ENCODE assay signal across 1 cellular context in genomic region chr9:92669890-92670708, GRCh38.
TF ChIP-seq lines count a peak whose summit lies in the region.

A gene with protein sequence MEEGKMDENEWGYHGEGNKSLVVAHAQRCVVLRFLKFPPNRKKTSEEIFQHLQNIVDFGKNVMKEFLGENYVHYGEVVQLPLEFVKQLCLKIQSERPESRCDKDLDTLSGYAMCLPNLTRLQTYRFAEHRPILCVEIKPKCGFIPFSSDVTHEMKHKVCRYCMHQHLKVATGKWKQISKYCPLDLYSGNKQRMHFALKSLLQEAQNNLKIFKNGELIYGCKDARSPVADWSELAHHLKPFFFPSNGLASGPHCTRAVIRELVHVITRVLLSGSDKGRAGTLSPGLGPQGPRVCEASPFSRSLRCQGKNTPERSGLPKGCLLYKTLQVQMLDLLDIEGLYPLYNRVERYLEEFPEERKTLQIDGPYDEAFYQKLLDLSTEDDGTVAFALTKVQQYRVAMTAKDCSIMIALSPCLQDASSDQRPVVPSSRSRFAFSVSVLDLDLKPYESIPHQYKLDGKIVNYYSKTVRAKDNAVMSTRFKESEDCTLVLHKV (minus strand): TSS chr9:92670131. CDS start chr9:92669988, 143 bp downstream.

TF ChIP-seq in K562, 482 proteins besides CTCF, POLR2A, EP300 and RAD21 (continued from another document and continues in another):
- TF ChIP-seq ZNF586 (CRISPR knock-in tag; conservative IDR thresholded peaks at IDR 0.05) (no peak), MBD2 (IDR thresholded peaks at IDR 0.05; ENCODE audit: borderline replicate concordance, low read depth) (peak; percentile 78; the same call in 1 of the 2 replicates), ZNF121 (CRISPR knock-in tag; conservative IDR thresholded peaks at IDR 0.05) (peak; percentile 90), TARDBP (IDR thresholded peaks at IDR 0.05) (no peak), GTF2E2 (tag; IDR thresholded peaks at IDR 0.05) (peak; percentile 78; the same call in 1 of the 2 replicates), CHD2 (IDR thresholded peaks at IDR 0.05; ENCODE audit: low read depth, low read length) (no peak; the same call in 1 of the 2 replicates), ZSCAN32 (CRISPR knock-in tag; IDR thresholded peaks at IDR 0.05) (no peak), POLR2G (IDR thresholded peaks at IDR 0.05; ENCODE audit: low read depth, low read length) (peak; percentile 94), ELF4 (CRISPR knock-in tag; IDR thresholded peaks at IDR 0.05) (peak; percentile 47; the same call in 1 of the 2 replicates), E2F5 (CRISPR knock-in tag; IDR thresholded peaks at IDR 0.05) (no peak), RBFOX2 (IDR thresholded peaks at IDR 0.05; ENCODE audit: low read depth, low read length) (peak; percentile 96), HDAC2 (IDR thresholded peaks at IDR 0.05) (0 out of 2 replicates have a peak, but pooled peaks have one; percentile 14), NCOA2 (IDR thresholded peaks at IDR 0.05; ENCODE audit: partially characterized antibody in 2 of 2) (no peak), SRSF3 (IDR thresholded peaks at IDR 0.05; ENCODE audit: insufficient read depth, low read length) (no peak), XRCC4 (IDR thresholded peaks at IDR 0.05; ENCODE audit: extremely low read depth, insufficient read depth, insufficient read length) (no peak), SMAD4 (CRISPR knock-in tag; conservative IDR thresholded peaks at IDR 0.05) (peak; percentile 59; the same call in 1 of the 2 replicates), ZNF766 (CRISPR knock-in tag; conservative IDR thresholded peaks at IDR 0.05) (peak; percentile 62), DIDO1 (tag; IDR thresholded peaks at IDR 0.05; ENCODE audit: low read depth) (peak; percentile 83), POLR2B (IDR thresholded peaks at IDR 0.05; ENCODE audit: low read depth, partially characterized antibody) (peak; percentile 86), NR2F6 (CRISPR knock-in tag; IDR thresholded peaks at IDR 0.05) (no peak), ZNF23 (CRISPR knock-in tag; IDR thresholded peaks at IDR 0.05) (no peak), ZNF124 (CRISPR knock-in tag; IDR thresholded peaks at IDR 0.05) (no peak), SUPT5H (IDR thresholded peaks at IDR 0.05) (peak; percentile 92), CREM (IDR thresholded peaks at IDR 0.05; ENCODE audit: low read depth) (peak; percentile 97), CBX3 (IDR thresholded peaks at IDR 0.05; ENCODE audit: borderline replicate concordance in 1 of 2, low read length in 2 of 2) (0 out of 3 replicates have a peak, but pooled peaks of 1 of the 2 experiments have one; percentile 33), ZNF224 (CRISPR knock-in tag; IDR thresholded peaks at IDR 0.05) (no peak), NCOA1 (IDR thresholded peaks at IDR 0.05; ENCODE audit: low read depth) (peak; percentile 96), ETV1 (tag; conservative IDR thresholded peaks at IDR 0.05; ENCODE audit: low read depth) (peak; percentile 99), NBN (IDR thresholded peaks at IDR 0.05; ENCODE audit: low read depth) (peak; percentile 43; the same call in 1 of the 2 replicates), YY1 (IDR thresholded peaks at IDR 0.05; ENCODE audit: borderline replicate concordance in 1 of 3, control insufficient read depth in 1 of 3, extremely low read depth in 1 of 3, insufficient read depth in 3 of 3, insufficient read length in 1 of 3, insufficient replicate concordance in 2 of 3, low read depth in 1 of 3, low read length in 2 of 3) (peak; percentile 98 to 100 (median 100)), ZNF668 (CRISPR knock-in tag; IDR thresholded peaks at IDR 0.05) (no peak), CBX8 (IDR thresholded peaks at IDR 0.05; ENCODE audit: borderline replicate concordance, extremely low read depth, low read depth, low read length, poor library complexity, severe bottlenecking) (no peak), EGR1 (conservative IDR thresholded peaks at IDR 0.05) (peak; percentile 94), PHF21A (IDR thresholded peaks at IDR 0.05; ENCODE audit: borderline replicate concordance, low read depth) (no peak), MYNN (IDR thresholded peaks at IDR 0.05) (no peak), MYNN (CRISPR knock-in tag; IDR thresholded peaks at IDR 0.05) (no peak), SIX5 (IDR thresholded peaks at IDR 0.05; ENCODE audit: borderline replicate concordance in 1 of 2, insufficient read depth in 1 of 2, low read depth in 1 of 2, low read length in 2 of 2) (peak; percentile 62 to 75; a peak in 3 of 4 replicates), L3MBTL2 (IDR thresholded peaks at IDR 0.05) (peak; percentile 60), RFX7 (CRISPR knock-in tag; IDR thresholded peaks at IDR 0.05) (no peak), KDM2B (CRISPR knock-in tag; IDR thresholded peaks at IDR 0.05) (no peak)
- TF ChIP-seq, protein P1, sequence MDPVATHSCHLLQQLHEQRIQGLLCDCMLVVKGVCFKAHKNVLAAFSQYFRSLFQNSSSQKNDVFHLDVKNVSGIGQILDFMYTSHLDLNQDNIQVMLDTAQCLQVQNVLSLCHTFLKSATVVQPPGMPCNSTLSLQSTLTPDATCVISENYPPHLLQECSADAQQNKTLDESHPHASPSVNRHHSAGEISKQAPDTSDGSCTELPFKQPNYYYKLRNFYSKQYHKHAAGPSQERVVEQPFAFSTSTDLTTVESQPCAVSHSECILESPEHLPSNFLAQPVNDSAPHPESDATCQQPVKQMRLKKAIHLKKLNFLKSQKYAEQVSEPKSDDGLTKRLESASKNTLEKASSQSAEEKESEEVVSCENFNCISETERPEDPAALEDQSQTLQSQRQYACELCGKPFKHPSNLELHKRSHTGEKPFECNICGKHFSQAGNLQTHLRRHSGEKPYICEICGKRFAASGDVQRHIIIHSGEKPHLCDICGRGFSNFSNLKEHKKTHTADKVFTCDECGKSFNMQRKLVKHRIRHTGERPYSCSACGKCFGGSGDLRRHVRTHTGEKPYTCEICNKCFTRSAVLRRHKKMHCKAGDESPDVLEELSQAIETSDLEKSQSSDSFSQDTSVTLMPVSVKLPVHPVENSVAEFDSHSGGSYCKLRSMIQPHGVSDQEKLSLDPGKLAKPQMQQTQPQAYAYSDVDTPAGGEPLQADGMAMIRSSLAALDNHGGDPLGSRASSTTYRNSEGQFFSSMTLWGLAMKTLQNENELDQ (CRISPR knock-in tag; IDR thresholded peaks at IDR 0.05; ENCODE audit: borderline replicate concordance) = no peak
- TF ChIP-seq, protein P2, sequence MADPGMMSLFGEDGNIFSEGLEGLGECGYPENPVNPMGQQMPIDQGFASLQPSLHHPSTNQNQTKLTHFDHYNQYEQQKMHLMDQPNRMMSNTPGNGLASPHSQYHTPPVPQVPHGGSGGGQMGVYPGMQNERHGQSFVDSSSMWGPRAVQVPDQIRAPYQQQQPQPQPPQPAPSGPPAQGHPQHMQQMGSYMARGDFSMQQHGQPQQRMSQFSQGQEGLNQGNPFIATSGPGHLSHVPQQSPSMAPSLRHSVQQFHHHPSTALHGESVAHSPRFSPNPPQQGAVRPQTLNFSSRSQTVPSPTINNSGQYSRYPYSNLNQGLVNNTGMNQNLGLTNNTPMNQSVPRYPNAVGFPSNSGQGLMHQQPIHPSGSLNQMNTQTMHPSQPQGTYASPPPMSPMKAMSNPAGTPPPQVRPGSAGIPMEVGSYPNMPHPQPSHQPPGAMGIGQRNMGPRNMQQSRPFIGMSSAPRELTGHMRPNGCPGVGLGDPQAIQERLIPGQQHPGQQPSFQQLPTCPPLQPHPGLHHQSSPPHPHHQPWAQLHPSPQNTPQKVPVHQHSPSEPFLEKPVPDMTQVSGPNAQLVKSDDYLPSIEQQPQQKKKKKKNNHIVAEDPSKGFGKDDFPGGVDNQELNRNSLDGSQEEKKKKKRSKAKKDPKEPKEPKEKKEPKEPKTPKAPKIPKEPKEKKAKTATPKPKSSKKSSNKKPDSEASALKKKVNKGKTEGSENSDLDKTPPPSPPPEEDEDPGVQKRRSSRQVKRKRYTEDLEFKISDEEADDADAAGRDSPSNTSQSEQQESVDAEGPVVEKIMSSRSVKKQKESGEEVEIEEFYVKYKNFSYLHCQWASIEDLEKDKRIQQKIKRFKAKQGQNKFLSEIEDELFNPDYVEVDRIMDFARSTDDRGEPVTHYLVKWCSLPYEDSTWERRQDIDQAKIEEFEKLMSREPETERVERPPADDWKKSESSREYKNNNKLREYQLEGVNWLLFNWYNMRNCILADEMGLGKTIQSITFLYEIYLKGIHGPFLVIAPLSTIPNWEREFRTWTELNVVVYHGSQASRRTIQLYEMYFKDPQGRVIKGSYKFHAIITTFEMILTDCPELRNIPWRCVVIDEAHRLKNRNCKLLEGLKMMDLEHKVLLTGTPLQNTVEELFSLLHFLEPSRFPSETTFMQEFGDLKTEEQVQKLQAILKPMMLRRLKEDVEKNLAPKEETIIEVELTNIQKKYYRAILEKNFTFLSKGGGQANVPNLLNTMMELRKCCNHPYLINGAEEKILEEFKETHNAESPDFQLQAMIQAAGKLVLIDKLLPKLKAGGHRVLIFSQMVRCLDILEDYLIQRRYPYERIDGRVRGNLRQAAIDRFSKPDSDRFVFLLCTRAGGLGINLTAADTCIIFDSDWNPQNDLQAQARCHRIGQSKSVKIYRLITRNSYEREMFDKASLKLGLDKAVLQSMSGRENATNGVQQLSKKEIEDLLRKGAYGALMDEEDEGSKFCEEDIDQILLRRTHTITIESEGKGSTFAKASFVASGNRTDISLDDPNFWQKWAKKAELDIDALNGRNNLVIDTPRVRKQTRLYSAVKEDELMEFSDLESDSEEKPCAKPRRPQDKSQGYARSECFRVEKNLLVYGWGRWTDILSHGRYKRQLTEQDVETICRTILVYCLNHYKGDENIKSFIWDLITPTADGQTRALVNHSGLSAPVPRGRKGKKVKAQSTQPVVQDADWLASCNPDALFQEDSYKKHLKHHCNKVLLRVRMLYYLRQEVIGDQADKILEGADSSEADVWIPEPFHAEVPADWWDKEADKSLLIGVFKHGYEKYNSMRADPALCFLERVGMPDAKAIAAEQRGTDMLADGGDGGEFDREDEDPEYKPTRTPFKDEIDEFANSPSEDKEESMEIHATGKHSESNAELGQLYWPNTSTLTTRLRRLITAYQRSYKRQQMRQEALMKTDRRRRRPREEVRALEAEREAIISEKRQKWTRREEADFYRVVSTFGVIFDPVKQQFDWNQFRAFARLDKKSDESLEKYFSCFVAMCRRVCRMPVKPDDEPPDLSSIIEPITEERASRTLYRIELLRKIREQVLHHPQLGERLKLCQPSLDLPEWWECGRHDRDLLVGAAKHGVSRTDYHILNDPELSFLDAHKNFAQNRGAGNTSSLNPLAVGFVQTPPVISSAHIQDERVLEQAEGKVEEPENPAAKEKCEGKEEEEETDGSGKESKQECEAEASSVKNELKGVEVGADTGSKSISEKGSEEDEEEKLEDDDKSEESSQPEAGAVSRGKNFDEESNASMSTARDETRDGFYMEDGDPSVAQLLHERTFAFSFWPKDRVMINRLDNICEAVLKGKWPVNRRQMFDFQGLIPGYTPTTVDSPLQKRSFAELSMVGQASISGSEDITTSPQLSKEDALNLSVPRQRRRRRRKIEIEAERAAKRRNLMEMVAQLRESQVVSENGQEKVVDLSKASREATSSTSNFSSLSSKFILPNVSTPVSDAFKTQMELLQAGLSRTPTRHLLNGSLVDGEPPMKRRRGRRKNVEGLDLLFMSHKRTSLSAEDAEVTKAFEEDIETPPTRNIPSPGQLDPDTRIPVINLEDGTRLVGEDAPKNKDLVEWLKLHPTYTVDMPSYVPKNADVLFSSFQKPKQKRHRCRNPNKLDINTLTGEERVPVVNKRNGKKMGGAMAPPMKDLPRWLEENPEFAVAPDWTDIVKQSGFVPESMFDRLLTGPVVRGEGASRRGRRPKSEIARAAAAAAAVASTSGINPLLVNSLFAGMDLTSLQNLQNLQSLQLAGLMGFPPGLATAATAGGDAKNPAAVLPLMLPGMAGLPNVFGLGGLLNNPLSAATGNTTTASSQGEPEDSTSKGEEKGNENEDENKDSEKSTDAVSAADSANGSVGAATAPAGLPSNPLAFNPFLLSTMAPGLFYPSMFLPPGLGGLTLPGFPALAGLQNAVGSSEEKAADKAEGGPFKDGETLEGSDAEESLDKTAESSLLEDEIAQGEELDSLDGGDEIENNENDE (IDR thresholded peaks at IDR 0.05; ENCODE audit: low read depth, low read length) = no peak
- TF ChIP-seq, protein P3, sequence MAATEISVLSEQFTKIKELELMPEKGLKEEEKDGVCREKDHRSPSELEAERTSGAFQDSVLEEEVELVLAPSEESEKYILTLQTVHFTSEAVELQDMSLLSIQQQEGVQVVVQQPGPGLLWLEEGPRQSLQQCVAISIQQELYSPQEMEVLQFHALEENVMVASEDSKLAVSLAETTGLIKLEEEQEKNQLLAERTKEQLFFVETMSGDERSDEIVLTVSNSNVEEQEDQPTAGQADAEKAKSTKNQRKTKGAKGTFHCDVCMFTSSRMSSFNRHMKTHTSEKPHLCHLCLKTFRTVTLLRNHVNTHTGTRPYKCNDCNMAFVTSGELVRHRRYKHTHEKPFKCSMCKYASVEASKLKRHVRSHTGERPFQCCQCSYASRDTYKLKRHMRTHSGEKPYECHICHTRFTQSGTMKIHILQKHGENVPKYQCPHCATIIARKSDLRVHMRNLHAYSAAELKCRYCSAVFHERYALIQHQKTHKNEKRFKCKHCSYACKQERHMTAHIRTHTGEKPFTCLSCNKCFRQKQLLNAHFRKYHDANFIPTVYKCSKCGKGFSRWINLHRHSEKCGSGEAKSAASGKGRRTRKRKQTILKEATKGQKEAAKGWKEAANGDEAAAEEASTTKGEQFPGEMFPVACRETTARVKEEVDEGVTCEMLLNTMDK (IDR thresholded peaks at IDR 0.05; ENCODE audit: borderline replicate concordance, insufficient read depth, low read depth, low read length, poor library complexity, severe bottlenecking) = no peak
- TF ChIP-seq, protein P4, sequence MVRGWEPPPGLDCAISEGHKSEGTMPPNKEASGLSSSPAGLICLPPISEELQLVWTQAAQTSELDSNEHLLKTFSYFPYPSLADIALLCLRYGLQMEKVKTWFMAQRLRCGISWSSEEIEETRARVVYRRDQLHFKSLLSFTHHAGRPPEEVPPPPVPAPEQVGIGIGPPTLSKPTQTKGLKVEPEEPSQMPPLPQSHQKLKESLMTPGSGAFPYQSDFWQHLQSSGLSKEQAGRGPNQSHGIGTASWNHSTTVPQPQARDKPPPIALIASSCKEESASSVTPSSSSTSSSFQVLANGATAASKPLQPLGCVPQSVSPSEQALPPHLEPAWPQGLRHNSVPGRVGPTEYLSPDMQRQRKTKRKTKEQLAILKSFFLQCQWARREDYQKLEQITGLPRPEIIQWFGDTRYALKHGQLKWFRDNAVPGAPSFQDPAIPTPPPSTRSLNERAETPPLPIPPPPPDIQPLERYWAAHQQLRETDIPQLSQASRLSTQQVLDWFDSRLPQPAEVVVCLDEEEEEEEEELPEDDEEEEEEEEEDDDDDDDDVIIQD (CRISPR knock-in tag; IDR thresholded peaks at IDR 0.05) = peak; percentile 36; the same call in 1 of the 2 replicates
